In genomic region chr11:76810151-76810853, GRCh38 we compare ENCODE assay signal across 9 cellular contexts. TPM values are rescaled to one million over a fixed set of nuclear protein-coding genes. Genes with fewer than 3 reads are reported as not detected.
DNase-seq lines count a peak whose midpoint lies in the region; ATAC-seq, FAIRE-seq and TF ChIP-seq lines count a peak whose summit lies in the region.
"Had no signal": no experiment of that assay in that cellular context is flagged by ENCODE, and none has a peak within 500 bp of the region (broad histone marks: within the 10 kb centered on the region; RNA-seq: fewer than 3 reads in every experiment).

No MANE protein-coding gene starts in this region.

- peaks cover under 1% of the 10 kb centered on the region for H3K36me3 Mint-ChIP-seq in progenitor cell of endocrine pancreas (ENCODE audit: insufficient read depth)

- H3K27ac Mint-ChIP-seq in progenitor cell of endocrine pancreas: no peak overlapping the region
- H3K27ac Mint-ChIP-seq: activated naive CD8-positive, alpha-beta T cell had no signal

- H3K4me3 Mint-ChIP-seq in progenitor cell of endocrine pancreas (ENCODE audit: low read depth): no peak overlapping the region
- H3K4me3 Mint-ChIP-seq: activated naive CD8-positive, alpha-beta T cell had no signal

- peaks cover 6% of the 10 kb centered on the region for H3K9me3 Mint-ChIP-seq in progenitor cell of endocrine pancreas (ENCODE audit: low read depth)

- H3K4me1 Mint-ChIP-seq in progenitor cell of endocrine pancreas (ENCODE audit: low read depth): no peaks in the 10 kb centered on the region

- peak; percentile 43 for TF ChIP-seq CTCF in progenitor cell of endocrine pancreas (IDR thresholded peaks at IDR 0.05; ENCODE audit: unreplicated experiment)

- ATAC-seq in HG03432 (IDR thresholded peaks at IDR 0.05; ENCODE audit: unreplicated experiment): no peak

- H3K27me3 Mint-ChIP-seq in progenitor cell of endocrine pancreas: peaks cover 20% of the 10 kb centered on the region

- DNase-seq in AG08396 (ENCODE audit: low spot score) (peak; percentile 49), HTR-8/SVneo (ENCODE audit: insufficient read length, low spot score) (peak; percentile 60), UCSD-AML1 (lab: John Stamatoyannopoulos, UW; ENCODE audit: unreplicated experiment) (peak; percentile 46), fibroblast of gingiva (ENCODE audit: low read depth) (peak; percentile 37), progenitor cell of endocrine pancreas (ENCODE audit: low spot score, unreplicated experiment) (no peak), NCI-H446 treated with DMSO at 0.1 percent for 48 hours (lab: John Stamatoyannopoulos, UW) (no peak), NCI-H1105 treated with DMSO at 0.1 percent for 48 hours (lab: John Stamatoyannopoulos, UW) (no peak)

- FAIRE-seq in HTR-8/SVneo (lab: Jason Lieb, UNC): no peak

RNA-seq across cellular contexts. Expression of gene TSKU, which starts 27.1 kb away (rescaled TPM):
- 27.1 and 29.8 TPM in 2 replicates for total RNA-seq in progenitor cell of endocrine pancreas

RNA-seq across cellular contexts. Expression of gene ACER3, which starts 50.4 kb away (rescaled TPM):
- 14.7 and 22.3 TPM in 2 replicates for total RNA-seq in progenitor cell of endocrine pancreas

Comparison
In these comparisons a context has a peak if more than half of its experiments do, and no peak if none do; other contexts are left out.
1. DNase-seq: peak in AG08396 (single experiment), HTR-8/SVneo (single experiment), UCSD-AML1 (single experiment) and fibroblast of gingiva (single experiment); none in progenitor cell of endocrine pancreas (single experiment), NCI-H446 treated with DMSO at 0.1 percent for 48 hours (single experiment) and NCI-H1105 treated with DMSO at 0.1 percent for 48 hours (single experiment).